Comparison of ENCODE assay signal across 14 cellular contexts in genomic region chr7:149766215-149766614, GRCh38. TPM values are rescaled to one million over a fixed set of nuclear protein-coding genes. Genes with fewer than 3 reads are reported as not detected.
DNase-seq lines count a peak whose midpoint lies in the region; ATAC-seq and TF ChIP-seq lines count a peak whose summit lies in the region.
"Had no signal": no experiment of that assay in that cellular context is flagged by ENCODE, and none has a peak within 500 bp of the region (broad histone marks: within the 10 kb centered on the region; RNA-seq: fewer than 3 reads in every experiment).

No MANE protein-coding gene starts in this region.

- H3K36me3 Mint-ChIP-seq in T-helper 17 cell (ENCODE audit: low read depth) (peaks cover 3% of the 10 kb centered on the region), endothelial cell (ENCODE audit: low read depth, unreplicated experiment) (peaks cover 55% of the 10 kb centered on the region), nephron progenitor cell (ENCODE audit: low read depth) (peaks cover 45% of the 10 kb centered on the region)

- no peak for ATAC-seq in T-helper 17 cell
- no peak for ATAC-seq in HG02973 (IDR thresholded peaks at IDR 0.05; ENCODE audit: unreplicated experiment)
- ATAC-seq: PC-3 had no signal

- TF ChIP-seq CTCF in endothelial cell (IDR thresholded peaks at IDR 0.05; ENCODE audit: unreplicated experiment): no peak
- no peak for TF ChIP-seq CTCF in nephron progenitor cell (IDR thresholded peaks at IDR 0.05)
- no peak for TF ChIP-seq CTCF in smooth muscle cell (IDR thresholded peaks at IDR 0.05; ENCODE audit: borderline replicate concordance, insufficient read depth, poor library complexity, severe bottlenecking)
- no peak for TF ChIP-seq CTCF in BE2C (IDR thresholded peaks at IDR 0.05; ENCODE audit: low read depth, low read length)

- H2AFZ ChIP-seq in smooth muscle cell (ENCODE audit: low read depth): no peak overlapping the region

- H3K4me1 Mint-ChIP-seq in T-helper 17 cell (peaks cover 2% of the 10 kb centered on the region), endothelial cell (ENCODE audit: unreplicated experiment) (peaks cover 23% of the 10 kb centered on the region), nephron progenitor cell (peaks cover 58% of the 10 kb centered on the region)

- no peak overlapping the region for H3K9ac ChIP-seq in smooth muscle cell (ENCODE audit: low read depth)
- H3K9ac ChIP-seq: BLaER1 had no signal

- H3K27me3 ChIP-seq in smooth muscle cell (ENCODE audit: low read depth) (peaks cover 85% of the 10 kb centered on the region), BE2C (peaks cover 34% of the 10 kb centered on the region)
- H3K27me3 ChIP-seq: BLaER1 had no signal

- H3K27me3 Mint-ChIP-seq in T-helper 17 cell (no peaks in the 10 kb centered on the region), endothelial cell (ENCODE audit: unreplicated experiment) (peaks cover 53% of the 10 kb centered on the region), nephron progenitor cell (ENCODE audit: low read depth, poor library complexity) (peaks cover 95% of the 10 kb centered on the region)

- no peak overlapping the region for H3K4me3 ChIP-seq in smooth muscle cell
- no peak overlapping the region for H3K4me3 ChIP-seq in BE2C (ENCODE audit: low read depth, low read length)
- H3K4me3 ChIP-seq: BLaER1, HAP-1 had no signal

- DNase-seq in T-helper 17 cell (no peak), endothelial cell (ENCODE audit: low spot score) (no peak), nephron progenitor cell (no peak), smooth muscle cell (lab: John Stamatoyannopoulos, UW; ENCODE audit: unreplicated experiment) (no peak), BE2C (no peak)
- DNase-seq in effector CD4-positive, alpha-beta T cell: no peak
- DNase-seq: CD8-positive, alpha-beta memory T cell; KG1; NCI-H1092; NCI-H446; PC-3 had no signal

- H3K4me3 Mint-ChIP-seq in T-helper 17 cell (no peak overlapping the region), endothelial cell (ENCODE audit: unreplicated experiment) (peak overlapping the region; percentile 85), nephron progenitor cell (peak overlapping the region; percentile 82)
- H3K4me3 Mint-ChIP-seq: CD8-positive, alpha-beta memory T cell had no signal

- H3K27ac Mint-ChIP-seq in T-helper 17 cell (peak overlapping the region; percentile 44), endothelial cell (ENCODE audit: unreplicated experiment) (peak overlapping the region; percentile 67), nephron progenitor cell (no peak overlapping the region)
- H3K27ac Mint-ChIP-seq: CD8-positive, alpha-beta memory T cell had no signal

- H3K9me3 ChIP-seq in T-helper 17 cell (ENCODE audit: control insufficient read depth, low read length, poor library complexity, severe bottlenecking) (no peaks in the 10 kb centered on the region), smooth muscle cell (replicated peaks; ENCODE audit: low read depth) (no peaks in the 10 kb centered on the region), BE2C (no peaks in the 10 kb centered on the region)
- H3K9me3 ChIP-seq: HAP-1 had no signal

- peaks cover 22% of the 10 kb centered on the region for H3K4me1 ChIP-seq in smooth muscle cell (ENCODE audit: low read depth)
- H3K4me1 ChIP-seq in BE2C: peaks cover 3% of the 10 kb centered on the region
- H3K4me1 ChIP-seq: HAP-1 had no signal

- H3F3A ChIP-seq in smooth muscle cell (ENCODE audit: low read depth): no peaks in the 10 kb centered on the region

- H3K79me2 ChIP-seq in smooth muscle cell (ENCODE audit: low read depth): no peaks in the 10 kb centered on the region

- no peaks in the 10 kb centered on the region for H3K36me3 ChIP-seq in smooth muscle cell (ENCODE audit: low read depth)
- no peaks in the 10 kb centered on the region for H3K36me3 ChIP-seq in BE2C

- H3K27ac ChIP-seq in smooth muscle cell (ENCODE audit: low read depth): no peak overlapping the region
- H3K27ac ChIP-seq: BLaER1 had no signal

- peaks cover 5% of the 10 kb centered on the region for H4K20me1 ChIP-seq in smooth muscle cell (ENCODE audit: low read depth)

- peak overlapping the region; percentile 74 for H3K4me2 ChIP-seq in smooth muscle cell
- H3K4me2 ChIP-seq: BLaER1 had no signal

- H3K9me3 Mint-ChIP-seq in endothelial cell (ENCODE audit: unreplicated experiment) (no peaks in the 10 kb centered on the region), nephron progenitor cell (peaks cover 9% of the 10 kb centered on the region)

- 31% methylated on average over 14 of the region's 14 CpGs for WGBS in smooth muscle cell (ENCODE audit: low lambda C conversion rate)

RNA-seq across cellular contexts. Expression of gene ZNF467, which starts 7.2 kb away (rescaled TPM):
- total RNA-seq in T-helper 17 cell (1 to 10 TPM; 3.3 to 8.4 TPM), endothelial cell (ENCODE audit: unreplicated experiment) (64.2 TPM), smooth muscle cell (0.58 and 2.0 TPM in 2 replicates)
- 6.8 and 8.2 TPM in 2 replicates for polyA plus RNA-seq in smooth muscle cell
- 149 TPM for polyA plus RNA-seq in BE2C (2012; ENCODE audit: insufficient read depth, insufficient read length, low read depth)
